In genomic region chrX:68647156-68647957, GRCh38 we compare ENCODE assay signal across 10 cellular contexts. TPM values are rescaled to one million over a fixed set of nuclear protein-coding genes. Genes with fewer than 3 reads are reported as not detected.
DNase-seq lines count a peak whose midpoint lies in the region; ATAC-seq, FAIRE-seq and TF ChIP-seq lines count a peak whose summit lies in the region.
"Had no signal": no experiment of that assay in that cellular context is flagged by ENCODE, and none has a peak within 500 bp of the region (broad histone marks: within the 10 kb centered on the region; RNA-seq: fewer than 3 reads in every experiment).

Gene STARD8, plus strand, starts transcription at chrX:68647666. Its CDS starts 217 bp downstream, at chrX:68647883.

- H3K27ac ChIP-seq in colonic mucosa: no peak within 1 kb of the TSS
- H3K27ac ChIP-seq in HepG2 (ENCODE audit: extremely low read length, insufficient read depth, low read length): no peak within 1 kb of the TSS

- CTCF ChIA-PET in HepG2 (lab: Yijun Ruan, JAX; ENCODE audit: low intra/inter-chr PET ratio, low total read pairs): no interaction called here

- intact Hi-C loops in colonic mucosa (cut with DNase I) (no loop called here), HepG2 (cut with micrococcal nuclease; ENCODE audit: unreplicated experiment) (no loop called here)

- H3K36me3 ChIP-seq in colonic mucosa (no peaks in the 10 kb centered on the region), HepG2 (replicated peaks in 1 of 2; ENCODE audit: control insufficient read depth in 1 of 2, insufficient read depth in 2 of 2, low read length in 2 of 2) (no peaks in the 10 kb centered on the region)

- H3K4me2 ChIP-seq in HepG2 (ENCODE audit: low read depth, low read length): peak within 1 kb of the TSS; percentile 42

- H3K79me2 ChIP-seq in HepG2 (ENCODE audit: insufficient read depth, low read length): no peaks in the 10 kb centered on the region

- H4K20me1 ChIP-seq in HepG2 (ENCODE audit: insufficient read depth, low read length): no peaks in the 10 kb centered on the region

- 0% methylated on average over 10 of the region's 40 CpGs for WGBS in HepG2 (ENCODE audit: low lambda C conversion rate)

- TF ChIP-seq POLR2A in HepG2 (IDR thresholded peaks at IDR 0.05; ENCODE audit: insufficient read depth in 1 of 2, low read depth in 2 of 2, low read length in 2 of 2): no peak

- no peak for TF ChIP-seq RAD21 in HepG2 (CRISPR knock-in tag; IDR thresholded peaks at IDR 0.05)

- H3K9ac ChIP-seq in colonic mucosa (ENCODE audit: low read depth in 2 of 2, low read length in 2 of 2) (no peak within 1 kb of the TSS), HepG2 (ENCODE audit: insufficient read depth, low read depth, low read length) (no peak within 1 kb of the TSS)

- no peaks in the 10 kb centered on the region for H3K9me3 ChIP-seq in colonic mucosa
- no peaks in the 10 kb centered on the region for H3K9me3 ChIP-seq in HepG2 (ENCODE audit: low read length)

- H3K4me3 ChIP-seq in colonic mucosa (peak within 1 kb of the TSS; percentile 9), HepG2 (replicated peaks in 1 of 3; ENCODE audit: insufficient read depth in 1 of 3, low read depth in 2 of 3, low read length in 3 of 3) (peak within 1 kb of the TSS in 1 of 3 experiments; percentile 28; a peak in 1 of 6 replicates)

- peaks cover 14% of the 10 kb centered on the region for H3K27me3 ChIP-seq in colonic mucosa
- H3K27me3 ChIP-seq in HepG2 (ENCODE audit: control insufficient read depth in 1 of 2, insufficient read depth in 2 of 2, low read length in 2 of 2): peaks cover 0 to 4% of the 10 kb centered on the region in 2 experiments; a peak in 1 of 5 replicates

- in situ Hi-C loops in HepG2 (cut with HindIII; ENCODE audit: extremely low pct_ligation_motif_present, low pct_unique_long_range_greater_than_20kb): no loop called here

- BruUV-seq in HepG2 (replicated peaks; lab: Mats Ljungman, UMichigan): no TSS peak

- no peak for FAIRE-seq in HepG2 (lab: Jason Lieb, UNC)
- FAIRE-seq: A204.1, colon had no signal

- DNase-seq in DMS 273 (lab: John Stamatoyannopoulos, UW; ENCODE audit: unreplicated experiment) (peak; percentile 80), DMS 273 treated with DMSO at 0.1 percent for 48 hours (lab: John Stamatoyannopoulos, UW) (no peak), colonic mucosa (no peak), HepG2 (ENCODE audit: low spot score) (peak; percentile 2), ureter (ENCODE audit: low spot score) (no peak), NCI-H748 (lab: John Stamatoyannopoulos, UW; ENCODE audit: unreplicated experiment) (no peak), T-helper 1 cell (no peak)

- H3K4me1 ChIP-seq in colonic mucosa: no peaks in the 10 kb centered on the region
- no peaks in the 10 kb centered on the region for H3K4me1 ChIP-seq in HepG2 (ENCODE audit: insufficient read depth, low read length)

- POLR2A ChIA-PET in HepG2 (lab: Yijun Ruan, JAX): no interaction called here

- TF ChIP-seq CTCF in colonic mucosa (IDR thresholded peaks at IDR 0.05) (no peak), HepG2 (CRISPR knock-in tag; IDR thresholded peaks at IDR 0.05) (no peak)

- ATAC-seq in HepG2: peak; percentile 93
- ATAC-seq in GM18907 (IDR thresholded peaks at IDR 0.05; ENCODE audit: unreplicated experiment): no peak

- H2AFZ ChIP-seq in HepG2 (ENCODE audit: low read length): no peak within 1 kb of the TSS

- TF ChIP-seq EP300 in HepG2 (IDR thresholded peaks at IDR 0.05; ENCODE audit: low read depth in 2 of 2, low read length in 2 of 2) (no peak), HepG2 (CRISPR knock-in tag; IDR thresholded peaks at IDR 0.05; ENCODE audit: borderline replicate concordance) (no peak)

TF ChIP-seq in HepG2, 621 proteins besides CTCF, POLR2A, EP300 and RAD21:
- TF ChIP-seq CCAR2 (optimal IDR thresholded peaks at IDR 0.05; ENCODE audit: low read depth, low read length) (no peak), UBTF (CRISPR knock-in tag; IDR thresholded peaks at IDR 0.05) (peak; percentile 58; the same call in 1 of the 2 replicates), ZNF687 (CRISPR knock-in tag; IDR thresholded peaks at IDR 0.05) (peak; percentile 23; the same call in 1 of the 2 replicates)

RNA-seq across cellular contexts. Expression of gene STARD8, which starts in this region (rescaled TPM):
- total RNA-seq in colonic mucosa (1 to 10 TPM; 1.6 to 2.3 TPM), HepG2 (2016; rRNA removed; fragmentation: Illumina TruSeq; extraction: Trizol) (0.02 TPM in 1 of 2 replicates, not detected in the other), ureter (10.9 TPM)
- total RNA-seq in HepG2 (2016; cell fraction: cytosol; rRNA removed; fragmentation: Illumina TruSeq; extraction: Trizol; ENCODE audit: low read depth): not detected in 2 replicates
- total RNA-seq in HepG2 (2016; cell fraction: insoluble cytoplasmic fraction; rRNA removed; fragmentation: Illumina TruSeq; extraction: Trizol): not detected in 2 replicates
- total RNA-seq in HepG2 (2016; cell fraction: membrane; rRNA removed; fragmentation: Illumina TruSeq; extraction: Trizol): not detected in 2 replicates
- not detected in 2 replicates for total RNA-seq in HepG2 (2016; cell fraction: nucleus; rRNA removed; fragmentation: Illumina TruSeq; extraction: Trizol)
- 0.09 and 0.10 TPM in 2 replicates for polyA plus RNA-seq in HepG2 (2011; rRNA removed)
- 0.03 and 0.15 TPM in 2 replicates for polyA plus RNA-seq in HepG2 (2011; cell fraction: cytosol; rRNA removed)
- polyA plus RNA-seq in HepG2 (2011; cell fraction: nucleus; rRNA removed): 0.23 and 0.26 TPM in 2 replicates
- 0.03 and 0.05 TPM in 2 replicates for polyA plus RNA-seq in HepG2 (2012)
- not detected in 2 replicates for polyA plus RNA-seq in HepG2 (2016; cell fraction: cytosol; fragmentation: Illumina TruSeq; extraction: Trizol; ENCODE audit: low read depth)
- polyA plus RNA-seq in HepG2 (2016; cell fraction: insoluble cytoplasmic fraction; fragmentation: Illumina TruSeq; extraction: Trizol; ENCODE audit: low read depth): not detected in 2 replicates
- not detected in 2 replicates for polyA plus RNA-seq in HepG2 (2016; cell fraction: membrane; fragmentation: Illumina TruSeq; extraction: Trizol; ENCODE audit: low read depth)
- polyA plus RNA-seq in HepG2 (2016; cell fraction: nucleus; fragmentation: Illumina TruSeq; extraction: Trizol; ENCODE audit: insufficient read depth, low read depth): not detected in 2 replicates
- polyA minus RNA-seq in HepG2 (2011; rRNA and poly(A)+ RNA removed; ENCODE audit: low replicate concordance): 0.22 and 4.6 TPM in 2 replicates
- polyA minus RNA-seq in HepG2 (2011; cell fraction: cytosol; rRNA and poly(A)+ RNA removed): not detected in 2 replicates
- 0.12 and 0.13 TPM in 2 replicates for polyA minus RNA-seq in HepG2 (2011; cell fraction: nucleus; rRNA and poly(A)+ RNA removed)

Comparison
In these comparisons a context has a peak if more than half of its experiments do, and no peak if none do; other contexts are left out.
1. DNase-seq: peak in DMS 273 (single experiment) and HepG2 (single experiment); none in DMS 273 treated with DMSO at 0.1 percent for 48 hours (single experiment), colonic mucosa (single experiment), ureter (single experiment), NCI-H748 (single experiment) and T-helper 1 cell (0 of 5).